Comparison of ENCODE assay signal across 41 cellular contexts in the genomic region with DNA sequence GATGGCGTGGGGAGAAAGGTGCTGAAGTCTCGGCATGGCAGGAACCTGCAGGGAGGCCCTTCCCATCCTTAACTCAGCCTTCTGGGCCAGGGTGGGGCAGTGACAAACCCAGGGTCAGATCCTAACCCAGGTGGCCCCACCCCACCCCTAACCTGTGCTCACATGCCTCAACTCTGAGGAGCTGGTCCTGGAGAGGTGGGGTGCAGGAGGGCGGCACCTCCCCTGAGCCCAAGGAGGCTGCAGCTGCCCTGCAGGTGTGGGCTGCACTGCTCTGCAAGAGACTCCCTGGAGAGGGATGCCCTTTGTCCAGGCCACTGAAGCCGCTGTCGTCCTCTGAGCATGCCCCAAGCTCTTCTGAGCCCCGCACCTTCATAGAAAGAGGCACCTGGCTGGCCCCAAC. TPM values are rescaled to one million over a fixed set of nuclear protein-coding genes. Genes with fewer than 3 reads are reported as not detected.
A peak's percentile ranks its signal among the peaks of the same experiment; 100 is the strongest.
DNase-seq lines count a peak whose midpoint lies in the region; ATAC-seq, FAIRE-seq and TF ChIP-seq lines count a peak whose summit lies in the region.
"Had no signal": no experiment of that assay in that cellular context is flagged by ENCODE, and none has a peak within 500 bp of the region (broad histone marks: within the 10 kb centered on the region; RNA-seq: fewer than 3 reads in every experiment).

No MANE protein-coding gene starts in this region.

- H2AFZ ChIP-seq in keratinocyte (ENCODE audit: control insufficient read depth, low read length), result peak overlapping the region; percentile 42
- no peak overlapping the region for H2AFZ ChIP-seq in trophoblast cell (ENCODE audit: insufficient read depth, low read length, poor library complexity)

- no peak overlapping the region for H3K4me3 ChIP-seq in heart right ventricle
- no peak overlapping the region for H3K4me3 ChIP-seq in coronary artery
- H3K4me3 ChIP-seq in keratinocyte (ENCODE audit: control insufficient read depth in 2 of 3, extremely low read depth in 1 of 3, insufficient read depth in 2 of 3, low read depth in 1 of 3, low read length in 3 of 3), result no peak overlapping the region
- no peak overlapping the region for H3K4me3 ChIP-seq in suprapubic skin
- H3K4me3 ChIP-seq in trophoblast cell (ENCODE audit: low read depth, low read length), result no peak overlapping the region
- H3K4me3 ChIP-seq: A549, mucosa of descending colon, ovary, SJSA1, tibial artery had no signal

- H3K23ac ChIP-seq in trophoblast cell (ENCODE audit: low read length), result no peak overlapping the region

- TF ChIP-seq EP300 in suprapubic skin (IDR thresholded peaks at IDR 0.05), result no peak

- dilution Hi-C loops in keratinocyte (cut with MboI; ENCODE audit: extremely low pct_ligation_motif_present, low sequenced_read_pairs), result no loop called here

- H3K79me2 ChIP-seq in keratinocyte (ENCODE audit: control insufficient read depth, insufficient read depth, low read length) (no peaks in the 10 kb centered on the region), trophoblast cell (ENCODE audit: control insufficient read depth, insufficient read depth, low read length, poor library complexity) (peaks cover 3% of the 10 kb centered on the region)

- no peaks in the 10 kb centered on the region for H3K27me3 ChIP-seq in heart right ventricle
- H3K27me3 ChIP-seq in keratinocyte (ENCODE audit: control insufficient read depth, extremely low read depth, insufficient read depth, low read length), result no peaks in the 10 kb centered on the region
- H3K27me3 ChIP-seq in suprapubic skin, result no peaks in the 10 kb centered on the region
- H3K27me3 ChIP-seq in trophoblast cell (ENCODE audit: insufficient read depth, low read length), result no peaks in the 10 kb centered on the region
- H3K27me3 ChIP-seq: ovary, SJSA1, tibial artery had no signal

- H2BK5ac ChIP-seq in trophoblast cell (ENCODE audit: low read depth, low read length, poor library complexity), result no peak overlapping the region

- no peak overlapping the region for H3K4ac ChIP-seq in trophoblast cell (ENCODE audit: low read depth, low read length)

- TF ChIP-seq CTCF in heart right ventricle (IDR thresholded peaks at IDR 0.05), result no peak
- no peak for TF ChIP-seq CTCF in coronary artery (IDR thresholded peaks at IDR 0.05)
- no peak for TF ChIP-seq CTCF in keratinocyte (optimal IDR thresholded peaks at IDR 0.05 in 1 of 3, IDR thresholded peaks at IDR 0.05 in 1 of 3, conservative IDR thresholded peaks at IDR 0.05 in 1 of 3; ENCODE audit: extremely low read depth in 1 of 3, insufficient read depth in 2 of 3, low read length in 3 of 3)
- no peak for TF ChIP-seq CTCF in suprapubic skin (IDR thresholded peaks at IDR 0.05)

- H3K4me1 ChIP-seq in heart right ventricle, result peaks cover 2 to 60% (median 23%) of the 10 kb centered on the region in 9 donors
- H3K4me1 ChIP-seq in keratinocyte (ENCODE audit: control insufficient read depth, extremely low read depth, insufficient read depth, low read length), result peaks cover 50% of the 10 kb centered on the region
- H3K4me1 ChIP-seq in suprapubic skin, result peaks cover 28% of the 10 kb centered on the region
- peaks cover 29 to 40% of the 10 kb centered on the region in 2 experiments for H3K4me1 ChIP-seq in trophoblast cell (ENCODE audit: control insufficient read depth in 1 of 2, insufficient read depth in 2 of 2, low read length in 2 of 2)

- FAIRE-seq in keratinocyte (lab: Jason Lieb, UNC), result peak; percentile 62
- FAIRE-seq: A549, colon, RCC 7860 had no signal

- H2BK120ac ChIP-seq in trophoblast cell (ENCODE audit: insufficient read depth, low read length, poor library complexity), result no peak overlapping the region

- intact Hi-C loops in heart right ventricle (cut with DNase I) (loop anchor here in 6 of 10 donors (5.0 to 10.0 kb wide), 4 partner anchors 57 to 72 kb away; no protein-coding TSS in a partner anchor), Right ventricle myocardium inferior (cut with DNase I) (loop anchor here (5.0 kb wide), 1 partner anchor 172 kb away; the partner anchor contains the start of gene RPRD2)

- no peak overlapping the region for H2AK5ac ChIP-seq in trophoblast cell (ENCODE audit: low read length)

- no peak overlapping the region for H2BK12ac ChIP-seq in trophoblast cell (ENCODE audit: low read length)

- no peaks in the 10 kb centered on the region for H3K9me3 ChIP-seq in heart right ventricle
- H3K9me3 ChIP-seq in keratinocyte (ENCODE audit: control insufficient read depth, low read depth, low read length), result no peaks in the 10 kb centered on the region
- H3K9me3 ChIP-seq in suprapubic skin, result no peaks in the 10 kb centered on the region
- no peaks in the 10 kb centered on the region for H3K9me3 ChIP-seq in trophoblast cell (ENCODE audit: insufficient read depth, low read depth, low read length)
- H3K9me3 ChIP-seq: A549, mucosa of descending colon, ovary, SJSA1, tibial artery had no signal

- H4K91ac ChIP-seq in trophoblast cell (ENCODE audit: low read depth, low read length), result no peak overlapping the region

- 90 to 92% methylated on average over 6 of the region's 6 CpGs for WGBS in heart right ventricle, 2 donors
- WGBS in suprapubic skin, result 71% methylated on average over 2 of the region's 6 CpGs
- WGBS in trophoblast cell (ENCODE audit: extremely low coverage, insufficient coverage, insufficient read length), result no CpG with 5 or more reads among the region's 6 CpGs

- ATAC-seq in heart right ventricle (peak in 1 of 8 donors; percentile 15), Right ventricle myocardium inferior (no peak)
- ATAC-seq: A549; activated naive CD4-positive, alpha-beta T cell treated with anti-CD3 and anti-CD28 coated beads, Interleukin-2, amount 50 U/mL, for 72 hours; mucosa of descending colon; stimulated activated naive CD8-positive, alpha-beta T cell treated with anti-CD3 and anti-CD28 coated beads, Interleukin-15, amount 100 ng/mL, for 72 hours had no signal

- H3K9ac ChIP-seq in keratinocyte (ENCODE audit: control insufficient read depth, extremely low read depth, insufficient read depth, low read length) (no peak overlapping the region), trophoblast cell (ENCODE audit: low read length) (no peak overlapping the region)
- H3K9ac ChIP-seq: KMS-11 had no signal

- H3K4me2 ChIP-seq in keratinocyte (ENCODE audit: control insufficient read depth, extremely low read depth, insufficient read depth, low read depth, low read length) (peak overlapping the region; percentile 18), trophoblast cell (ENCODE audit: low read length) (no peak overlapping the region)
- H3K4me2 ChIP-seq: A549, KMS-11 had no signal

- H3K14ac ChIP-seq in trophoblast cell (ENCODE audit: low read length), result no peak overlapping the region

- no peaks in the 10 kb centered on the region for H4K20me1 ChIP-seq in keratinocyte (ENCODE audit: control insufficient read depth, extremely low read depth, insufficient read depth, low read length)

- H4K8ac ChIP-seq in trophoblast cell (ENCODE audit: low read depth, low read length), result no peak overlapping the region

- no peak overlapping the region for H3K18ac ChIP-seq in trophoblast cell (ENCODE audit: low read length)

- no peaks in the 10 kb centered on the region for H3K36me3 ChIP-seq in heart right ventricle
- no peaks in the 10 kb centered on the region for H3K36me3 ChIP-seq in keratinocyte (ENCODE audit: control insufficient read depth in 2 of 2, extremely low read depth in 1 of 2, insufficient read depth in 2 of 2, low read length in 2 of 2)
- no peaks in the 10 kb centered on the region for H3K36me3 ChIP-seq in suprapubic skin
- H3K36me3 ChIP-seq in trophoblast cell (ENCODE audit: control insufficient read depth in 1 of 2, insufficient read depth in 2 of 2, low read length in 2 of 2), result no peaks in the 10 kb centered on the region
- H3K36me3 ChIP-seq: ovary, SJSA1, tibial artery had no signal

- H3K27ac ChIP-seq in heart right ventricle, result peak overlapping the region in 6 of 10 donors; percentile 28 to 89 (median 61)
- peak overlapping the region; percentile 68 to 72 for H3K27ac ChIP-seq in coronary artery
- H3K27ac ChIP-seq in keratinocyte (ENCODE audit: control insufficient read depth, insufficient read depth, low read length), result no peak overlapping the region
- peak overlapping the region; percentile 40 for H3K27ac ChIP-seq in suprapubic skin
- no peak overlapping the region for H3K27ac ChIP-seq in trophoblast cell (ENCODE audit: low read depth, low read length)
- H3K27ac ChIP-seq: A549, HL-60, KMS-11, ovary, SJSA1 had no signal

- TF ChIP-seq POLR2A in suprapubic skin (IDR thresholded peaks at IDR 0.05), result no peak

- DNase-seq in heart right ventricle (no peak), Right ventricle myocardium inferior (ENCODE audit: missing footprints) (no peak), coronary artery (ENCODE audit: low spot score) (no peak), keratinocyte (ENCODE audit: low read depth, low spot score) (no peak), suprapubic skin (ENCODE audit: low spot score in 2 of 2) (no peak), NCI-H2081 treated with DMSO at 0.1 percent for 48 hours (lab: John Stamatoyannopoulos, UW) (no peak), trophoblast cell (no peak), NCI-H1048 (lab: John Stamatoyannopoulos, UW) (no peak)
- DNase-seq: activated CD4-positive, alpha-beta T cell treated with anti-CD3 and anti-CD28 coated beads, Interleukin-2, amount 10 ng/mL, durations not matched to agents 7 days and 5 days; activated effector memory CD4-positive, alpha-beta T cell treated with Interleukin-2 at 50 U/mL for 16 hours; activated T-cell treated with anti-CD3 and anti-CD28 coated beads, Interleukin-2, amount 50 U/mL, for 1 hour; amygdala; CD4-positive, alpha-beta T cell; effector CD8-positive, alpha-beta T cell; foreskin fibroblast; GOT3; kidney glomerular epithelial cell; MM.1S; NCI-H1417 treated with DMSO at 0.1 percent for 48 hours; NCI-H2107; NCI-H345; NCI-H748 treated with DMSO at 0.1 percent for 48 hours; nephron progenitor cell; ovary; retina; stimulated activated CD4-positive, alpha-beta T cell treated with anti-CD3 and anti-CD28 coated beads, Interleukin-2, amount 100 ng/mL, for 24 hours; stimulated activated CD8-positive, alpha-beta memory T cell treated with anti-CD3 and anti-CD28 coated beads, Interleukin-4, amount 100 ng/mL, for 48 hours; stimulated activated naive CD8-positive, alpha-beta T cell treated with anti-CD3 and anti-CD28 coated beads, Interleukin-15, amount 100 ng/mL, for 72 hours; T-helper 9 cell; tibial artery had no signal

- peaks cover 18% of the 10 kb centered on the region for H3K79me1 ChIP-seq in trophoblast cell (ENCODE audit: low read length)

- no peaks in the 10 kb centered on the region for H3K9me1 ChIP-seq in keratinocyte (ENCODE audit: control insufficient read depth, extremely low read depth, insufficient read depth, low read length)

- H4K12ac ChIP-seq in trophoblast cell (ENCODE audit: low read depth, low read length), result no peak overlapping the region

RNA-seq across cellular contexts. Expression of gene ADAMTSL4, which starts 15.2 kb away (rescaled TPM):
- 10 to 100 TPM; 22.2 to 86.5 (median 40.7) TPM for total RNA-seq in heart right ventricle
- 10 to 100 TPM; 46.6 to 71.4 TPM for polyA plus RNA-seq in heart right ventricle
- total RNA-seq in Right ventricle myocardium inferior, result 80.3 TPM
- 7.0 to 22.8 TPM (median 7.0 TPM) in 3 replicates for polyA plus RNA-seq in keratinocyte
- 29.1 TPM for polyA plus RNA-seq in keratinocyte (2011; ENCODE audit: low read depth)
- polyA plus RNA-seq in keratinocyte (2011; cell fraction: cytosol; rRNA removed), result 13.1 and 16.6 TPM in 2 replicates
- 105 and 147 TPM in 2 replicates for polyA plus RNA-seq in keratinocyte (2011; cell fraction: nucleus; rRNA removed)
- 8.6 and 128 TPM in 2 replicates for polyA plus RNA-seq in keratinocyte (2012; ENCODE audit: low replicate concordance)
- 7.5 to 15.6 TPM (median 14.2 TPM) in 3 replicates for polyA minus RNA-seq in keratinocyte
- polyA minus RNA-seq in keratinocyte (2011; cell fraction: cytosol; rRNA and poly(A)+ RNA removed), result 13.2 TPM
- 33.8 and 40.9 TPM in 2 replicates for polyA minus RNA-seq in keratinocyte (2011; cell fraction: nucleus; rRNA and poly(A)+ RNA removed)
- total RNA-seq in suprapubic skin, result 10 to 100 TPM in 3 of 4 donors, 1 to 10 TPM in 1; 7.2 to 22.7 (median 18.0) TPM
- 33.2 and 33.6 TPM in 2 replicates for polyA plus RNA-seq in trophoblast cell (2013)
- total RNA-seq: Daoy had no signal

RNA-seq across cellular contexts. Expression of gene FALEC, which starts 18.4 kb away (rescaled TPM):
- under 1 TPM in 2 of 10 donors, not detected in 8; 0.46 to 0.60 TPM for total RNA-seq in heart right ventricle
- not detected for polyA plus RNA-seq in heart right ventricle
- not detected for total RNA-seq in Right ventricle myocardium inferior
- polyA plus RNA-seq in keratinocyte, result 0.12 to 0.13 TPM in 2 of 3 replicates, not detected in the other
- 1.0 TPM for polyA plus RNA-seq in keratinocyte (2011; ENCODE audit: low read depth)
- polyA plus RNA-seq in keratinocyte (2011; cell fraction: cytosol; rRNA removed), result not detected in 2 replicates
- 0.29 TPM in 1 of 2 replicates, not detected in the other for polyA plus RNA-seq in keratinocyte (2011; cell fraction: nucleus; rRNA removed)
- polyA plus RNA-seq in keratinocyte (2012; ENCODE audit: low replicate concordance), result not detected in 2 replicates
- polyA minus RNA-seq in keratinocyte, result not detected in 3 replicates
- not detected for polyA minus RNA-seq in keratinocyte (2011; cell fraction: cytosol; rRNA and poly(A)+ RNA removed)
- polyA minus RNA-seq in keratinocyte (2011; cell fraction: nucleus; rRNA and poly(A)+ RNA removed), result not detected in 2 replicates
- not detected for total RNA-seq in suprapubic skin
- polyA plus RNA-seq in trophoblast cell (2013), result 0.14 TPM in 1 of 2 replicates, not detected in the other
- total RNA-seq: CD4-positive, alpha-beta T cell; Daoy; epithelial cell of proximal tubule; lung microvascular endothelial cell; mucosa of descending colon; SJSA1 had no signal

RNA-seq across cellular contexts. Expression of gene ECM1, which starts 26.1 kb away (rescaled TPM):
- total RNA-seq in heart right ventricle (10 to 100 TPM in 8 of 10 donors, 1 to 10 TPM in 2; 5.8 to 26.3 (median 12.8) TPM), Right ventricle myocardium inferior (24.1 TPM), suprapubic skin (10 to 100 TPM; 20.8 to 60.7 (median 44.1) TPM)
- polyA plus RNA-seq in heart right ventricle (10 to 100 TPM; 24.7 to 28.2 TPM), keratinocyte (23.6 to 63.8 TPM (median 26.3 TPM) in 3 replicates)
- 36.6 TPM for polyA plus RNA-seq in keratinocyte (2011; ENCODE audit: low read depth)
- 20.3 and 27.6 TPM in 2 replicates for polyA plus RNA-seq in keratinocyte (2011; cell fraction: cytosol; rRNA removed)
- polyA plus RNA-seq in keratinocyte (2011; cell fraction: nucleus; rRNA removed), result 116 and 156 TPM in 2 replicates
- polyA plus RNA-seq in keratinocyte (2012; ENCODE audit: low replicate concordance), result 70.1 and 304 TPM in 2 replicates
- polyA minus RNA-seq in keratinocyte, result 28.0 to 109 TPM (median 28.7 TPM) in 3 replicates
- 24.2 TPM for polyA minus RNA-seq in keratinocyte (2011; cell fraction: cytosol; rRNA and poly(A)+ RNA removed)
- polyA minus RNA-seq in keratinocyte (2011; cell fraction: nucleus; rRNA and poly(A)+ RNA removed), result 82.8 and 93.0 TPM in 2 replicates
- 10.8 and 11.8 TPM in 2 replicates for polyA plus RNA-seq in trophoblast cell (2013)

RNA-seq across cellular contexts. Expression of gene MCL1, which starts 45.4 kb away (rescaled TPM):
- total RNA-seq in heart right ventricle (100 to 1,000 TPM in 8 of 10 donors, 10 to 100 TPM in 2; 76.4 to 155 (median 122) TPM), Right ventricle myocardium inferior (99.7 TPM), suprapubic skin (100 to 1,000 TPM; 211 to 307 (median 270) TPM)
- polyA plus RNA-seq in heart right ventricle (10 to 100 TPM; 54.3 to 77.7 TPM), keratinocyte (105 to 237 TPM (median 156 TPM) in 3 replicates)
- polyA plus RNA-seq in keratinocyte (2011; ENCODE audit: low read depth), result 301 TPM
- 85.0 and 142 TPM in 2 replicates for polyA plus RNA-seq in keratinocyte (2011; cell fraction: cytosol; rRNA removed)
- polyA plus RNA-seq in keratinocyte (2011; cell fraction: nucleus; rRNA removed), result 241 and 336 TPM in 2 replicates
- 139 and 235 TPM in 2 replicates for polyA plus RNA-seq in keratinocyte (2012; ENCODE audit: low replicate concordance)
- 75.7 to 233 TPM (median 111 TPM) in 3 replicates for polyA minus RNA-seq in keratinocyte
- 164 TPM for polyA minus RNA-seq in keratinocyte (2011; cell fraction: cytosol; rRNA and poly(A)+ RNA removed)
- 148 and 203 TPM in 2 replicates for polyA minus RNA-seq in keratinocyte (2011; cell fraction: nucleus; rRNA and poly(A)+ RNA removed)
- polyA plus RNA-seq in trophoblast cell (2013), result 119 and 120 TPM in 2 replicates

RNA-seq across cellular contexts. Expression of gene TARS2, which starts 46.8 kb away (rescaled TPM):
- total RNA-seq in heart right ventricle, result 10 to 100 TPM; 25.1 to 44.4 (median 37.0) TPM
- polyA plus RNA-seq in heart right ventricle, result 10 to 100 TPM; 19.1 to 27.4 TPM
- total RNA-seq in Right ventricle myocardium inferior, result 29.6 TPM
- 26.6 to 37.5 TPM (median 28.4 TPM) in 3 replicates for polyA plus RNA-seq in keratinocyte
- 34.6 TPM for polyA plus RNA-seq in keratinocyte (2011; ENCODE audit: low read depth)
- polyA plus RNA-seq in keratinocyte (2011; cell fraction: cytosol; rRNA removed), result 13.8 and 20.0 TPM in 2 replicates
- 48.9 and 49.0 TPM in 2 replicates for polyA plus RNA-seq in keratinocyte (2011; cell fraction: nucleus; rRNA removed)
- polyA plus RNA-seq in keratinocyte (2012; ENCODE audit: low replicate concordance), result 24.2 and 26.7 TPM in 2 replicates
- polyA minus RNA-seq in keratinocyte, result 26.9 to 60.2 TPM (median 37.6 TPM) in 3 replicates
- 11.1 TPM for polyA minus RNA-seq in keratinocyte (2011; cell fraction: cytosol; rRNA and poly(A)+ RNA removed)
- polyA minus RNA-seq in keratinocyte (2011; cell fraction: nucleus; rRNA and poly(A)+ RNA removed), result 26.5 and 35.8 TPM in 2 replicates
- 10 to 100 TPM; 13.7 to 29.1 (median 20.9) TPM for total RNA-seq in suprapubic skin
- polyA plus RNA-seq in trophoblast cell (2013), result 10.1 and 11.0 TPM in 2 replicates

Comparison
In these comparisons a context has a peak if more than half of its experiments do, and no peak if none do; other contexts are left out.
1. H3K27ac ChIP-seq: peak in heart right ventricle (6 of 10), coronary artery (2 of 2) and suprapubic skin (single experiment); none in keratinocyte (single experiment) and trophoblast cell (single experiment).